In the genomic region with DNA sequence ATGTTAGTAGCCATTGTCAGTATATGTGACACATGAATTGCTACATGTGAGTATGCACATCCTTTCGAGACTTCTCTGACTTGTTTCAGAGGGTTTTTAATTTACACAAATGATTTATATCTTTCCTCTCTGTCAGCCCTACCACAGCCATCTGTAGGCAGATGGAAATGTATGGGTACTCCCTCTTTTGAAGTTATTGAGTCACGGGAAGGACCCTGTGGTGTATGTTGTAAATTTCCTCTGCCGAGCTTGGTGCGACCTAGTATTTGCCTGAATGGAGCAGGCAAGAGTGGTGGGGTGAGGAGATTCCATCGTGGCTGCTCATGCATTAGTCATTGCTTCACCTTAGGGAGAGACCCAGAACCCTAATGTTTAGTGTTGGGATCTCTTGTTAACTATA, we compare ENCODE assay signal across 13 cellular contexts.
DNase-seq lines count a peak whose midpoint lies in the region; ATAC-seq and TF ChIP-seq lines count a peak whose summit lies in the region.
"Had no signal": no experiment of that assay in that cellular context is flagged by ENCODE, and none has a peak within 500 bp of the region (broad histone marks: within the 10 kb centered on the region; RNA-seq: fewer than 3 reads in every experiment).

No MANE protein-coding gene starts in this region.

- H3K4me3 ChIP-seq in AG04450 (ENCODE audit: low read depth, low read length), result no peak overlapping the region
- H3K4me3 ChIP-seq: coronary artery had no signal

- H3K4me3 Mint-ChIP-seq in activated T-cell treated with anti-CD3 and anti-CD28 coated beads, Interleukin-2, amount 50 U/mL, for 72 hours, result no peak overlapping the region
- H3K4me3 Mint-ChIP-seq: mesothelial cell of epicardium had no signal

- peak overlapping the region; percentile 41 for H3K27ac ChIP-seq in AG04450 (ENCODE audit: low read depth, low read length)
- H3K27ac ChIP-seq: C4-2B, coronary artery had no signal

- no peaks in the 10 kb centered on the region for H3K27me3 Mint-ChIP-seq in activated T-cell treated with anti-CD3 and anti-CD28 coated beads, Interleukin-2, amount 50 U/mL, for 72 hours (ENCODE audit: low read depth)

- H3K9me3 Mint-ChIP-seq in activated T-cell treated with anti-CD3 and anti-CD28 coated beads, Interleukin-2, amount 50 U/mL, for 72 hours, result peaks cover 5 to 6% of the 10 kb centered on the region in 2 donors

- peak; percentile 87 to 91 for ATAC-seq in activated T-cell treated with anti-CD3 and anti-CD28 coated beads, Interleukin-2, amount 50 U/mL, for 72 hours (replicated peaks in 1 of 2)
- ATAC-seq in GM21737 (IDR thresholded peaks at IDR 0.05; ENCODE audit: unreplicated experiment) (no peak), HG03039 (IDR thresholded peaks at IDR 0.05; ENCODE audit: unreplicated experiment) (no peak)

- DNase-seq in AG04450 (ENCODE audit: low read depth, low spot score) (peak; percentile 23), LHCN-M2 (ENCODE audit: low read depth) (peak; percentile 21), kidney tubule cell (ENCODE audit: low spot score) (peak; percentile 78), NCI-H128 (lab: John Stamatoyannopoulos, UW; ENCODE audit: unreplicated experiment) (no peak), NCI-H2171 (lab: John Stamatoyannopoulos, UW) (no peak)
- DNase-seq in activated T-cell treated with anti-CD3 and anti-CD28 coated beads, Interleukin-2, amount 50 U/mL, for 72 hours, result peak; percentile 61 to 71
- DNase-seq: NCI-H2171 treated with DMSO at 0.1 percent for 48 hours, SIG-M5 had no signal

- H3K27me3 ChIP-seq in AG04450 (ENCODE audit: control insufficient read depth, insufficient read depth, low read length), result no peaks in the 10 kb centered on the region

- no peaks in the 10 kb centered on the region; the same call in 1 of the 2 replicates for H3K9me3 ChIP-seq in AG04450 (ENCODE audit: control insufficient read depth, insufficient read depth, low read length)

- TF ChIP-seq CTCF in AG04450 (IDR thresholded peaks at IDR 0.05; ENCODE audit: low read depth, low read length), result no peak

- peaks cover 25 to 50% of the 10 kb centered on the region in 2 donors for H3K36me3 Mint-ChIP-seq in activated T-cell treated with anti-CD3 and anti-CD28 coated beads, Interleukin-2, amount 50 U/mL, for 72 hours (ENCODE audit: insufficient read depth in 2 of 2)

- peak overlapping the region; percentile 60 for H3K27ac Mint-ChIP-seq in activated T-cell treated with anti-CD3 and anti-CD28 coated beads, Interleukin-2, amount 50 U/mL, for 72 hours
- H3K27ac Mint-ChIP-seq: mesothelial cell of epicardium had no signal

- POLR2A ChIA-PET in AG04450 (lab: Yijun Ruan, JAX), result interaction anchor here (0.6 to 0.7 kb wide), 3 partner anchors 30 to 103 kb away, joined by 3 to 7 read pairs (median 4); no protein-coding TSS in a partner anchor

- H3K4me1 Mint-ChIP-seq in activated T-cell treated with anti-CD3 and anti-CD28 coated beads, Interleukin-2, amount 50 U/mL, for 72 hours (ENCODE audit: low read depth), result peaks cover 65% of the 10 kb centered on the region

- CTCF ChIA-PET in AG04450 (lab: Charles Lee), result no interaction called here

Comparison
In these comparisons a context has a peak if more than half of its experiments do, and no peak if none do; other contexts are left out.
1. DNase-seq: peak in AG04450 (single experiment), LHCN-M2 (single experiment), activated T-cell treated with anti-CD3 and anti-CD28 coated beads, Interleukin-2, amount 50 U/mL, for 72 hours (2 of 2) and kidney tubule cell (single experiment); none in NCI-H128 (single experiment) and NCI-H2171 (single experiment).
2. ATAC-seq: peak in activated T-cell treated with anti-CD3 and anti-CD28 coated beads, Interleukin-2, amount 50 U/mL, for 72 hours (2 of 2); none in GM21737 (single experiment) and HG03039 (single experiment).